8 cellular contexts compared by ENCODE assay signal in the genomic region with DNA sequence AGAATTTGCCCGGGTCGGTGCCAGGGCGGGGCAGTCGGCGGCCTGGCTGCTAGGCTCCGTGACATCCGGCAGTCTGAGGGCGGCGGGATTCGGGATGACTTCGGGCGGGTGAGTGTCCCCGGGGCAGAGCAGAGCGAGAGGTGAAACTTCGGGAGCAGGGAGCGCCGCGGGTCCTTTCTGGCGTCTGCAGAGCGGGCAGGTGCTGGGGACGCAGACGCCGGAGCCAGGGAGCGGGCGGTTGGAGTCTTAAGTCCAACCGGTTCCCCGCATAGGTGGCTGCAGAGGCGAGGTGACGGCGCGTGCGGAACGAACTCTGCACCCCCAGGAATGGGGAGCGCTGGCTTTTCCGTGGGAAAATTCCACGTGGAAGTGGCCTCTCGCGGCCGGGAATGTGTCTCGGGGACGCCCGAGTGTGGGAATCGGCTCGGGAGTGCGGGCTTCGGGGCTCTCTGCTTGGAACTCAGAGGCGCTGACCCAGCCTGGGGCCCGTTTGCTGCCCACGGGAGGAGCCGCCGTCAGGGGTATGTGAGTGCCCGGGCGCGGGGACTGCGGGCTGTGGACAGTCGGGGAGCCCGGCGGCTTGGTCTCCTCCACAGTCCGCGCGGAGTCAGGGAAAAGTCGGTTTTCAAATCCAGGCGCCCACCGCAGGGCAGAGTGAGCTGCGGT. TPM values are rescaled to one million over a fixed set of nuclear protein-coding genes. Genes with fewer than 3 reads are reported as not detected.
DNase-seq lines count a peak whose midpoint lies in the region; ATAC-seq and TF ChIP-seq lines count a peak whose summit lies in the region.

A gene with protein sequence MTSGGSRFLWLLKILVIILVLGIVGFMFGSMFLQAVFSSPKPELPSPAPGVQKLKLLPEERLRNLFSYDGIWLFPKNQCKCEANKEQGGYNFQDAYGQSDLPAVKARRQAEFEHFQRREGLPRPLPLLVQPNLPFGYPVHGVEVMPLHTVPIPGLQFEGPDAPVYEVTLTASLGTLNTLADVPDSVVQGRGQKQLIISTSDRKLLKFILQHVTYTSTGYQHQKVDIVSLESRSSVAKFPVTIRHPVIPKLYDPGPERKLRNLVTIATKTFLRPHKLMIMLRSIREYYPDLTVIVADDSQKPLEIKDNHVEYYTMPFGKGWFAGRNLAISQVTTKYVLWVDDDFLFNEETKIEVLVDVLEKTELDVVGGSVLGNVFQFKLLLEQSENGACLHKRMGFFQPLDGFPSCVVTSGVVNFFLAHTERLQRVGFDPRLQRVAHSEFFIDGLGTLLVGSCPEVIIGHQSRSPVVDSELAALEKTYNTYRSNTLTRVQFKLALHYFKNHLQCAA (plus strand): TSS at position 71 of the 666 bp plus-strand sequence. CDS start 24 bp downstream, at position 95.

- H3K4me1 ChIP-seq in sigmoid colon = peaks cover 0 to 12% (median 10%) of the 10 kb centered on the region in 4 donors

- H3K9me3 Mint-ChIP-seq in activated B cell treated with CpG ODN at 0.5 μM for 24 hours = no peaks in the 10 kb centered on the region

- no peaks in the 10 kb centered on the region for H3K36me3 Mint-ChIP-seq in activated B cell treated with CpG ODN at 0.5 μM for 24 hours (ENCODE audit: low read depth)

- peak within 1 kb of the TSS; percentile 48 for H3K4me3 Mint-ChIP-seq in activated B cell treated with CpG ODN at 0.5 μM for 24 hours

- peak; percentile 34 for DNase-seq in GM03348 (ENCODE audit: low spot score)
- DNase-seq in activated B cell treated with CpG ODN at 0.5 μM for 24 hours = no peak
- DNase-seq in fibroblast of pulmonary artery (ENCODE audit: low read depth) = no peak
- DNase-seq in sigmoid colon = no peak
- no peak for DNase-seq in LoVo (ENCODE audit: low spot score)

- peaks cover 53% of the 10 kb centered on the region for H3K27me3 Mint-ChIP-seq in activated B cell treated with CpG ODN at 0.5 μM for 24 hours

- CTCF ChIA-PET in activated B cell treated with CpG ODN at 0.5 μM for 24 hours (lab: Charles Lee) = interaction anchor here (1.3 kb wide), 1 partner anchor 95 kb away, joined by 3 read pairs; no protein-coding TSS in a partner anchor

- 2 to 6% methylated on average over 65 of the region's 65 CpGs for WGBS in sigmoid colon, 2 donors

- H3K9me3 ChIP-seq in sigmoid colon = no peaks in the 10 kb centered on the region

- H3K4me3 ChIP-seq in fibroblast of pulmonary artery (replicated peaks; ENCODE audit: low read depth, low read length) = peak within 1 kb of the TSS; percentile 24
- H3K4me3 ChIP-seq in sigmoid colon = peak within 1 kb of the TSS in 3 of 4 donors; percentile 11 to 34 (median 25)

- no peak for TF ChIP-seq POLR2A in sigmoid colon (IDR thresholded peaks at IDR 0.05)

- H3K4me1 Mint-ChIP-seq in activated B cell treated with CpG ODN at 0.5 μM for 24 hours = peaks cover 10% of the 10 kb centered on the region

- ATAC-seq in activated B cell treated with CpG ODN at 0.5 μM for 24 hours (ENCODE audit: low read depth) (no peak), HG03378 (IDR thresholded peaks at IDR 0.05; ENCODE audit: unreplicated experiment) (no peak), HG03196 (IDR thresholded peaks at IDR 0.05; ENCODE audit: unreplicated experiment) (no peak), HG03442 (IDR thresholded peaks at IDR 0.05; ENCODE audit: unreplicated experiment) (no peak)

- TF ChIP-seq EP300 in sigmoid colon (IDR thresholded peaks at IDR 0.05) = no peak

- H3K27ac Mint-ChIP-seq in activated B cell treated with CpG ODN at 0.5 μM for 24 hours = no peak within 1 kb of the TSS

- TF ChIP-seq CTCF in activated B cell treated with CpG ODN at 0.5 μM for 24 hours (IDR thresholded peaks at IDR 0.05) (no peak), fibroblast of pulmonary artery (IDR thresholded peaks at IDR 0.05; ENCODE audit: low read length, missing control alignments) (no peak), sigmoid colon (IDR thresholded peaks at IDR 0.05) (no peak)

- H3K27me3 ChIP-seq in sigmoid colon = peaks cover 26 to 67% (median 32%) of the 10 kb centered on the region in 3 donors

- H3K36me3 ChIP-seq in sigmoid colon = no peaks in the 10 kb centered on the region

- no peak within 1 kb of the TSS for H3K27ac ChIP-seq in sigmoid colon

- intact Hi-C loops in activated B cell treated with CpG ODN at 0.5 μM for 24 hours (cut with micrococcal nuclease) = loop anchor here (5.0 kb wide), 1 partner anchor 94 kb away; no protein-coding TSS in a partner anchor
- intact Hi-C loops in sigmoid colon (cut with DNase I) = no loop called here

- POLR2A ChIA-PET in activated B cell treated with CpG ODN at 0.5 μM for 24 hours (lab: Charles Lee) = no interaction called here

RNA-seq across cellular contexts. Expression of the gene that starts here (rescaled TPM):
- 0.05 and 0.09 TPM in 2 replicates for total RNA-seq in activated B cell treated with CpG ODN at 0.5 μM for 24 hours
- total RNA-seq in sigmoid colon = not detected
- 1 to 10 TPM; 2.4 to 4.1 (median 3.9) TPM for polyA plus RNA-seq in sigmoid colon
